8 cellular contexts compared by ENCODE assay signal in the genomic region with DNA sequence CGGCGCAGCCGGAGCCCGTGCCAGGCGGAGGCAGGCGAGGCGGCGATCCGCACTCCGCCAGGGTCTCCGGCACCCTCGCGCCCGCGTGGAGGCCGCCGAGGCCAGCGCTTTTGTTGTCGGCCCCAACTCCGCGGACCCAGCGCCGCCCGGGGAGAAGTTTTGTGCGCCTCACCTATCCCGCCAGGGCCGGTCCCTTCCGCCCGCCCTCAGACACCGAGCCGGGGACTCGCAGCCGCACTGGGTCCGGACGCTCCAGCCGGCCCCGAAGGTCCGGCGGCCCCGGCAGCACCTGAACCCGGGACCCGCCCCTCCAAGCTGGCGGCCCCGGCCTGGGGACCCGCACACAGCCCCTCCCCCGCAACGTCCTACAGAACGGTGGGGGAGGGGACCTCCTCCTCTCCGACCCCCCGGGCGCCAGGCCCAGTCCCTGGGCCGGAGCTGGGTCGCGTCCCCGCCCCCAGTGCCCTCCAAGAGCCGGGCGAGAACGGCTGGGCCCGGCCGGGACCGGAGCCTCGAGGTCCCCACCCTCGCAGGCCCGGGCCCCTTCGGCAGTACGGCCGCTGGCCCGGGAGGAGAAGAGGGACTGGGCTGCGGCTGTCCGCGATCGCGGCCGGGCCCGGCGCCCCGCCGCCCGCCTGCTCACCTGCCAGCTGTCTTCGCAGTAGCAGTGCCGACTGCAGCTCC. TPM values are rescaled to one million over a fixed set of nuclear protein-coding genes. Genes with fewer than 3 reads are reported as not detected.
DNase-seq lines count a peak whose midpoint lies in the region; ATAC-seq, FAIRE-seq and TF ChIP-seq lines count a peak whose summit lies in the region.

No MANE protein-coding gene starts in this region.

- intact Hi-C loops in left colon (cut with DNase I, micrococcal nuclease) = loop anchor here in 1 of 2 donors (5.0 kb wide), 1 partner anchor 148 kb away; no protein-coding TSS in a partner anchor

- H3K27ac ChIP-seq in SJCRH30 = peak overlapping the region; percentile 56

- H3K4me1 ChIP-seq in SJCRH30 = no peaks in the 10 kb centered on the region

- no peaks in the 10 kb centered on the region for H3K9me3 ChIP-seq in SJCRH30 (replicated peaks)

- no peak for FAIRE-seq in bronchial epithelial cell (lab: Jason Lieb, UNC)

- H3K36me3 ChIP-seq in SJCRH30 = 0 out of 2 replicates have a peak, but pooled peaks cover 4% of the 10 kb centered on the region
- peaks cover 1% of the 10 kb centered on the region for H3K36me3 ChIP-seq in bronchial epithelial cell (ENCODE audit: control insufficient read depth, insufficient read depth, low read length)

- H3K27me3 ChIP-seq in SJCRH30 = no peaks in the 10 kb centered on the region
- H3K27me3 ChIP-seq in bronchial epithelial cell (ENCODE audit: control insufficient read depth, insufficient read depth, low read length) = no peaks in the 10 kb centered on the region

- H3K4me3 ChIP-seq in SJCRH30 (peak overlapping the region; percentile 94), bronchial epithelial cell (ENCODE audit: low read depth, low read length) (peak overlapping the region; percentile 91)

- no peak for TF ChIP-seq CTCF in bronchial epithelial cell (IDR thresholded peaks at IDR 0.05; ENCODE audit: insufficient read depth, low read length, severe bottlenecking)

- peak; percentile 23 for ATAC-seq in HG02970 (IDR thresholded peaks at IDR 0.05; ENCODE audit: low FRiP score, unreplicated experiment)
- peak; percentile 22 for ATAC-seq in left colon

- DNase-seq in NCI-H82 (lab: John Stamatoyannopoulos, UW) (peak; percentile 79), NCI-H82 treated with DMSO at 0.1 percent for 48 hours (lab: John Stamatoyannopoulos, UW; ENCODE audit: unreplicated experiment) (no peak), SJCRH30 (peak in 1 of 2 experiments; percentile 30), bronchial epithelial cell (ENCODE audit: low read depth) (no peak), left colon (peak in 1 of 2 donors; percentile 61), inferior parietal cortex (ENCODE audit: extremely low spot score) (no peak)
- DNase-seq in stimulated activated CD4-positive, alpha-beta T cell treated with anti-CD3 and anti-CD28 coated beads, Interleukin-4, amount 100 ng/mL, for 48 hours (ENCODE audit: low read depth in 2 of 2) = peak; percentile 15 to 26

RNA-seq across cellular contexts. Expression of a gene that starts 0.7 kb away (rescaled TPM):
- total RNA-seq in SJCRH30 (2014; rRNA removed; shearing (Covaris generic)) = 36.7 and 39.2 TPM in 2 replicates
- total RNA-seq in bronchial epithelial cell (39.2 and 42.2 TPM in 2 replicates), left colon (10 to 100 TPM; 59.5 to 71.5 TPM)

Comparison
In these comparisons a context has a peak if more than half of its experiments do, and no peak if none do; other contexts are left out.
1. DNase-seq: peak in NCI-H82 (single experiment) and stimulated activated CD4-positive, alpha-beta T cell treated with anti-CD3 and anti-CD28 coated beads, Interleukin-4, amount 100 ng/mL, for 48 hours (2 of 2); none in NCI-H82 treated with DMSO at 0.1 percent for 48 hours (single experiment), bronchial epithelial cell (single experiment) and inferior parietal cortex (single experiment).